Comparison of ENCODE assay signal across 20 cellular contexts in genomic region chr5:78056901-78057514, GRCh38.
DNase-seq lines count a peak whose midpoint lies in the region; ATAC-seq and TF ChIP-seq lines count a peak whose summit lies in the region.
"Had no signal": no experiment of that assay in that cellular context is flagged by ENCODE, and none has a peak within 500 bp of the region (broad histone marks: within the 10 kb centered on the region; RNA-seq: fewer than 3 reads in every experiment).

No MANE protein-coding gene starts in this region.

- TF ChIP-seq CTCF in cardiac muscle cell (IDR thresholded peaks at IDR 0.05; ENCODE audit: low read depth, low read length) (peak; percentile 35), brain microvascular endothelial cell (IDR thresholded peaks at IDR 0.05; ENCODE audit: low read depth, low read length, missing control alignments) (peak; percentile 35), hepatocyte (IDR thresholded peaks at IDR 0.05; ENCODE audit: poor library complexity) (peak; percentile 13), upper lobe of left lung (IDR thresholded peaks at IDR 0.05) (no peak), GM13976 (IDR thresholded peaks at IDR 0.05; ENCODE audit: borderline replicate concordance, control extremely low read depth, extremely low read depth, insufficient read depth, missing control alignments) (no peak)

- TF ChIP-seq EP300 in upper lobe of left lung (IDR thresholded peaks at IDR 0.05): peak in 1 of 4 donors; percentile 17

- WGBS in hepatocyte (ENCODE audit: low lambda C conversion rate, missing lambda C conversion rate): 75% methylated on average over 9 of the region's 9 CpGs
- 69 to 78% methylated on average over 9 of the region's 9 CpGs for WGBS in upper lobe of left lung, 2 donors

- no peak overlapping the region for H2AFZ ChIP-seq in hepatocyte

- H3K9me2 ChIP-seq in hepatocyte (replicated peaks; ENCODE audit: insufficient read depth): no peaks in the 10 kb centered on the region

- H3K36me3 ChIP-seq in cardiac muscle cell: no peaks in the 10 kb centered on the region
- H3K36me3 ChIP-seq in brain microvascular endothelial cell (replicated peaks): no peaks in the 10 kb centered on the region
- no peaks in the 10 kb centered on the region for H3K36me3 ChIP-seq in hepatocyte (replicated peaks; ENCODE audit: insufficient read depth, low read depth)
- no peaks in the 10 kb centered on the region for H3K36me3 ChIP-seq in upper lobe of left lung
- H3K36me3 ChIP-seq: colonic mucosa, upper lobe of right lung had no signal

- H3K4me1 ChIP-seq in cardiac muscle cell (ENCODE audit: low read depth) (no peaks in the 10 kb centered on the region), hepatocyte (ENCODE audit: insufficient read depth) (no peaks in the 10 kb centered on the region), upper lobe of left lung (no peaks in the 10 kb centered on the region)
- H3K4me1 ChIP-seq: colonic mucosa, upper lobe of right lung had no signal

- H4K20me1 ChIP-seq in hepatocyte (ENCODE audit: insufficient read depth, poor library complexity, severe bottlenecking): no peaks in the 10 kb centered on the region

- no peak overlapping the region for H3K4me3 ChIP-seq in cardiac muscle cell
- H3K4me3 ChIP-seq in brain microvascular endothelial cell (ENCODE audit: low read depth, low read length): no peak overlapping the region
- no peak overlapping the region for H3K4me3 ChIP-seq in hepatocyte
- H3K4me3 ChIP-seq in upper lobe of left lung: no peak overlapping the region
- H3K4me3 ChIP-seq: colonic mucosa, upper lobe of right lung had no signal

- H3K9me3 ChIP-seq in cardiac muscle cell (ENCODE audit: low read depth): no peaks in the 10 kb centered on the region
- no peaks in the 10 kb centered on the region for H3K9me3 ChIP-seq in hepatocyte (ENCODE audit: low read depth)
- no peaks in the 10 kb centered on the region for H3K9me3 ChIP-seq in upper lobe of left lung
- H3K9me3 ChIP-seq: colonic mucosa, upper lobe of right lung had no signal

- intact Hi-C loops in left cardiac atrium (cut with DNase I) (no loop called here), left colon (cut with DNase I, micrococcal nuclease) (no loop called here)

- no peak for ATAC-seq in left cardiac atrium
- no peak for ATAC-seq in upper lobe of left lung (ENCODE audit: low FRiP score in 2 of 2)
- no peak for ATAC-seq in left colon
- no peak for ATAC-seq in HG02571 (IDR thresholded peaks at IDR 0.05; ENCODE audit: unreplicated experiment)
- ATAC-seq: stimulated activated naive CD8-positive, alpha-beta T cell treated with anti-CD3 and anti-CD28 coated beads, Interleukin-15, Interleukin-2, amounts not matched to agents 100 U/mL and 50 U/mL, for 24 hours; upper lobe of right lung had no signal

- no peaks in the 10 kb centered on the region for H3K79me2 ChIP-seq in hepatocyte

- TF ChIP-seq POLR2A in upper lobe of left lung (IDR thresholded peaks at IDR 0.05): no peak

- DNase-seq in cardiac muscle cell (ENCODE audit: low read depth in 1 of 2, low spot score in 1 of 2): peak in 1 of 2 donors; percentile 27
- no peak for DNase-seq in left cardiac atrium
- DNase-seq in brain microvascular endothelial cell: peak; percentile 16
- DNase-seq in hepatocyte (ENCODE audit: low spot score): no peak
- no peak for DNase-seq in upper lobe of left lung
- DNase-seq in left colon: no peak
- DNase-seq in GM13976 (ENCODE audit: low spot score): no peak
- DNase-seq: activated effector memory CD4-positive, alpha-beta T cell treated with anti-CD3 and anti-CD28 coated beads, Interleukin-2, amount 50 U/mL, for 16 hours; amniotic stem cell; CD4-positive, CD25-positive, alpha-beta regulatory T cell; colonic mucosa; DND-41; head of caudate nucleus; NCI-H2029 treated with DMSO at 0.1 percent for 48 hours; NCI-H526; retina; stimulated activated naive CD8-positive, alpha-beta T cell treated with anti-CD3 and anti-CD28 coated beads, Interleukin-15, Interleukin-2, amounts not matched to agents 100 U/mL and 50 U/mL, for 24 hours; T-helper 9 cell; upper lobe of right lung had no signal

- no peak overlapping the region for H3K27ac ChIP-seq in cardiac muscle cell
- peak overlapping the region; percentile 31 for H3K27ac ChIP-seq in brain microvascular endothelial cell
- H3K27ac ChIP-seq in hepatocyte: no peak overlapping the region
- peak overlapping the region in 3 of 4 donors; percentile 14 to 59 (median 58) for H3K27ac ChIP-seq in upper lobe of left lung
- H3K27ac ChIP-seq: colonic mucosa, upper lobe of right lung had no signal

- H3K27me3 ChIP-seq in cardiac muscle cell (no peaks in the 10 kb centered on the region), brain microvascular endothelial cell (replicated peaks) (no peaks in the 10 kb centered on the region), hepatocyte (no peaks in the 10 kb centered on the region), upper lobe of left lung (no peaks in the 10 kb centered on the region)
- H3K27me3 ChIP-seq: colonic mucosa, upper lobe of right lung had no signal

- H3K4me2 ChIP-seq in hepatocyte: no peak overlapping the region

- in situ Hi-C loops in brain microvascular endothelial cell (cut with HindIII; ENCODE audit: low pct_ligation_motif_present, low sequenced_read_pairs): no loop called here
- in situ Hi-C loops in GM13976 (cut with MboI; ENCODE audit: low sequenced_read_pairs, unreplicated experiment): no loop called here

Comparison
In these comparisons a context has a peak if more than half of its experiments do, and no peak if none do; other contexts are left out.
1. H3K27ac ChIP-seq: peak in brain microvascular endothelial cell (single experiment) and upper lobe of left lung (3 of 4); none in cardiac muscle cell (single experiment) and hepatocyte (single experiment).
2. CTCF ChIP-seq: peak in cardiac muscle cell (single experiment), brain microvascular endothelial cell (single experiment) and hepatocyte (single experiment); none in upper lobe of left lung (0 of 6) and GM13976 (single experiment).